ENCODE assay signal across 23 cellular contexts in the genomic region with DNA sequence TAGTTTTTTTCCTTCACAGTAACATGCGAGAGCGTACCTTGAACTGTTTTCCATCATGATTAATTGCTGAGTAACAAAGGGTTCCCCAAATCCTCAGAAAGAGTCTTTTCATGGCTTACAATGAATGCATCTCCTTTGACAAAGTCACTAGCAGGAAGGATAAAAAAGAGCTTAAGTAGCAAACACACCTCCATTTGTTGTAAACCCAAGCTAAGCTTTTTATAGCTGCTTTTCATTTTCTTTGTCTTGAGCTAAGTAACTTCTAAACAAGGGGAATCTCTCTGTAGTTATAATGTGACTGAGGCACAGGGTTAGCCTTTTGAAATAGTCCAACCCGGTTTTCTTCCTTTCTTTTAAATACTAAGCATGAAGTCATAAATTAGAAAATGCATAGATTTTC.
"Had no signal": no experiment of that assay in that cellular context is flagged by ENCODE, and none has a peak within 500 bp of the region (broad histone marks: within the 10 kb centered on the region; RNA-seq: fewer than 3 reads in every experiment).

No MANE protein-coding gene starts in this region.

- H3K9me3 ChIP-seq: ovary, right atrium auricular region, sigmoid colon, testis, tibial nerve, upper lobe of right lung, vagina had no signal

- H3K27me3 Mint-ChIP-seq: naive thymus-derived CD4-positive, alpha-beta T cell; stimulated activated naive B cell treated with anti-CD40 and anti-IgM and Interleukin-4, amounts not matched to agents 10 μg/mL and 1 μg/mL and 100 μg/mL, for 72 hours; stimulated activated naive CD8-positive, alpha-beta T cell treated with anti-CD3 and anti-CD28 coated beads, Interleukin-15, amount 100 ng/mL, for 72 hours had no signal

- H3K4me1 Mint-ChIP-seq: naive thymus-derived CD4-positive, alpha-beta T cell; nephron progenitor cell; stimulated activated naive B cell treated with anti-CD40 and anti-IgM and Interleukin-4, amounts not matched to agents 10 μg/mL and 1 μg/mL and 100 μg/mL, for 72 hours; stimulated activated naive CD8-positive, alpha-beta T cell treated with anti-CD3 and anti-CD28 coated beads, Interleukin-15, amount 100 ng/mL, for 72 hours had no signal

- H3K4me1 ChIP-seq: heart right ventricle, right atrium auricular region, sigmoid colon, testis, tibial nerve, upper lobe of right lung, vagina had no signal

- H3K4me3 ChIP-seq: heart right ventricle, ovary, right atrium auricular region, sigmoid colon, skin epidermis, testis, tibial nerve, upper lobe of right lung, vagina had no signal

- H3K36me3 Mint-ChIP-seq: naive thymus-derived CD4-positive, alpha-beta T cell; stimulated activated naive B cell treated with anti-CD40 and anti-IgM and Interleukin-4, amounts not matched to agents 10 μg/mL and 1 μg/mL and 100 μg/mL, for 72 hours had no signal

- H3K27ac Mint-ChIP-seq: naive thymus-derived CD4-positive, alpha-beta T cell; nephron progenitor cell; stimulated activated naive B cell treated with anti-CD40 and anti-IgM and Interleukin-4, amounts not matched to agents 10 μg/mL and 1 μg/mL and 100 μg/mL, for 72 hours; stimulated activated naive CD8-positive, alpha-beta T cell treated with anti-CD3 and anti-CD28 coated beads, Interleukin-15, amount 100 ng/mL, for 72 hours had no signal

- H3K4me3 Mint-ChIP-seq: naive thymus-derived CD4-positive, alpha-beta T cell; nephron progenitor cell; stimulated activated naive B cell treated with anti-CD40 and anti-IgM and Interleukin-4, amounts not matched to agents 10 μg/mL and 1 μg/mL and 100 μg/mL, for 72 hours; stimulated activated naive CD8-positive, alpha-beta T cell treated with anti-CD3 and anti-CD28 coated beads, Interleukin-15, amount 100 ng/mL, for 72 hours had no signal

- ATAC-seq: heart right ventricle; left lobe of liver; naive thymus-derived CD4-positive, alpha-beta T cell; stimulated activated naive B cell treated with anti-CD40 and anti-IgM and Interleukin-4, amounts not matched to agents 10 μg/mL and 1 μg/mL and 100 μg/mL, for 72 hours; stimulated activated naive CD8-positive, alpha-beta T cell treated with anti-CD3 and anti-CD28 coated beads, Interleukin-15, amount 100 ng/mL, for 72 hours; upper lobe of right lung had no signal

- DNase-seq: dermis blood vessel endothelial cell; erythroblast; heart right ventricle; islet precursor cell; mammary epithelial cell; naive thymus-derived CD4-positive, alpha-beta T cell; nephron progenitor cell; nucleus accumbens; ovary; sigmoid colon; stimulated activated CD4-positive, alpha-beta T cell treated with anti-CD3 and anti-CD28 coated beads, Interleukin-2, amount 100 ng/mL, for 24 hours; stimulated activated CD4-positive, alpha-beta T cell treated with anti-CD3 and anti-CD28 coated beads, Interleukin-4, amount 100 ng/mL, for 4 hours; stimulated activated naive B cell treated with anti-CD40 and anti-IgM and Interleukin-4, amounts not matched to agents 10 μg/mL and 1 μg/mL and 100 μg/mL, for 72 hours; stimulated activated naive CD8-positive, alpha-beta T cell treated with anti-CD3 and anti-CD28 coated beads, Interleukin-15, amount 100 ng/mL, for 72 hours; testis; upper lobe of right lung had no signal

- H3K36me3 ChIP-seq: heart right ventricle, ovary, right atrium auricular region, sigmoid colon, tibial nerve, upper lobe of right lung, vagina had no signal

- H3K27ac ChIP-seq: heart right ventricle, ovary, right atrium auricular region, sigmoid colon, skin epidermis, testis, tibial nerve, upper lobe of right lung, vagina had no signal

- H3K27me3 ChIP-seq: heart right ventricle, ovary, right atrium auricular region, sigmoid colon, testis, tibial nerve, upper lobe of right lung, vagina had no signal

- H3K9me3 Mint-ChIP-seq: stimulated activated naive CD8-positive, alpha-beta T cell treated with anti-CD3 and anti-CD28 coated beads, Interleukin-15, amount 100 ng/mL, for 72 hours had no signal

- FAIRE-seq: endothelial cell of umbilical vein, frontal cortex had no signal
